Comparison of ENCODE assay signal across 1 cellular context in genomic region chr5:56025303-56025885, GRCh38.
TF ChIP-seq lines count a peak whose summit lies in the region.

No MANE protein-coding gene starts in this region.

TF ChIP-seq in HepG2, 621 proteins besides CTCF, POLR2A, EP300 and RAD21 (continued from another document and continues in another):
- no peak for TF ChIP-seq ZNF691 (CRISPR knock-in tag; IDR thresholded peaks at IDR 0.05; ENCODE audit: borderline replicate concordance, low read depth)
- no peak for TF ChIP-seq ZNF772 (CRISPR knock-in tag; IDR thresholded peaks at IDR 0.05)
- TF ChIP-seq, protein P1, sequence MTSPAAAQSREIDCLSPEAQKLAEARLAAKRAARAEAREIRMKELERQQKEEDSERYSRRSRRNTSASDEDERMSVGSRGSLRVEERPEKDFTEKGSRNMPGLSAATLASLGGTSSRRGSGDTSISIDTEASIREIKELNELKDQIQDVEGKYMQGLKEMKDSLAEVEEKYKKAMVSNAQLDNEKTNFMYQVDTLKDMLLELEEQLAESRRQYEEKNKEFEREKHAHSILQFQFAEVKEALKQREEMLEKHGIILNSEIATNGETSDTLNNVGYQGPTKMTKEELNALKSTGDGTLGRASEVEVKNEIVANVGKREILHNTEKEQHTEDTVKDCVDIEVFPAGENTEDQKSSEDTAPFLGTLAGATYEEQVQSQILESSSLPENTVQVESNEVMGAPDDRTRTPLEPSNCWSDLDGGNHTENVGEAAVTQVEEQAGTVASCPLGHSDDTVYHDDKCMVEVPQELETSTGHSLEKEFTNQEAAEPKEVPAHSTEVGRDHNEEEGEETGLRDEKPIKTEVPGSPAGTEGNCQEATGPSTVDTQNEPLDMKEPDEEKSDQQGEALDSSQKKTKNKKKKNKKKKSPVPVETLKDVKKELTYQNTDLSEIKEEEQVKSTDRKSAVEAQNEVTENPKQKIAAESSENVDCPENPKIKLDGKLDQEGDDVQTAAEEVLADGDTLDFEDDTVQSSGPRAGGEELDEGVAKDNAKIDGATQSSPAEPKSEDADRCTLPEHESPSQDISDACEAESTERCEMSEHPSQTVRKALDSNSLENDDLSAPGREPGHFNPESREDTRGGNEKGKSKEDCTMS (CRISPR knock-in tag; conservative IDR thresholded peaks at IDR 0.05), result no peak
- no peak for TF ChIP-seq TSC22D2 (CRISPR knock-in tag; IDR thresholded peaks at IDR 0.05; ENCODE audit: borderline replicate concordance)
- TF ChIP-seq ZSCAN22 (CRISPR knock-in tag; IDR thresholded peaks at IDR 0.05), result no peak
- no peak; the same call in 1 of the 2 replicates for TF ChIP-seq TFDP2 (CRISPR knock-in tag; IDR thresholded peaks at IDR 0.05)
- TF ChIP-seq, protein P2, sequence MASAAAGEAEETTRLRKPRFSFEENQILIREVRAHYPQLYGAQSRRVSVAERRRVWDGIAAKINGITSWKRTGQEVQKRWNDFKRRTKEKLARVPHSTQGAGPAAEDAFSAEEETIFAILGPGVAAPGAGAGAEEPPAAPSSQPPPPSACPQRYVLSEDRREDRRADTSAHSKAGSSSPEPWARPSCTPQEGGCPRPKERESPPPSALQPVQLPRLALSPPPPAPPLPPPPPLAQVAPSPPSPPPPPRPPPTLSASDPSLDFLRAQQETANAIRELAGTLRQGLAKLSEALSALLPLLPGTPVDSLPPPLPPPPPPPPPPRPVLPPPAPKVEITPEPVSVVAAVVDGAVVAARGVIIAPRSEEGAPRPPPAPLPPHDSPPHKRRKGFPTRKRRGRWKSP (CRISPR knock-in tag; IDR thresholded peaks at IDR 0.05), result no peak
- no peak for TF ChIP-seq NKX3-1 (CRISPR knock-in tag; IDR thresholded peaks at IDR 0.05)
- TF ChIP-seq SNAI1 (CRISPR knock-in tag; IDR thresholded peaks at IDR 0.05; ENCODE audit: borderline replicate concordance), result no peak
- peak; percentile 87 for TF ChIP-seq MED1 (CRISPR knock-in tag; IDR thresholded peaks at IDR 0.05)
- peak; percentile 45; the same call in 1 of the 2 replicates for TF ChIP-seq ADNP (CRISPR knock-in tag; IDR thresholded peaks at IDR 0.05)
- TF ChIP-seq POGZ (CRISPR knock-in tag; IDR thresholded peaks at IDR 0.05), result peak; percentile 78
- TF ChIP-seq, protein P3, sequence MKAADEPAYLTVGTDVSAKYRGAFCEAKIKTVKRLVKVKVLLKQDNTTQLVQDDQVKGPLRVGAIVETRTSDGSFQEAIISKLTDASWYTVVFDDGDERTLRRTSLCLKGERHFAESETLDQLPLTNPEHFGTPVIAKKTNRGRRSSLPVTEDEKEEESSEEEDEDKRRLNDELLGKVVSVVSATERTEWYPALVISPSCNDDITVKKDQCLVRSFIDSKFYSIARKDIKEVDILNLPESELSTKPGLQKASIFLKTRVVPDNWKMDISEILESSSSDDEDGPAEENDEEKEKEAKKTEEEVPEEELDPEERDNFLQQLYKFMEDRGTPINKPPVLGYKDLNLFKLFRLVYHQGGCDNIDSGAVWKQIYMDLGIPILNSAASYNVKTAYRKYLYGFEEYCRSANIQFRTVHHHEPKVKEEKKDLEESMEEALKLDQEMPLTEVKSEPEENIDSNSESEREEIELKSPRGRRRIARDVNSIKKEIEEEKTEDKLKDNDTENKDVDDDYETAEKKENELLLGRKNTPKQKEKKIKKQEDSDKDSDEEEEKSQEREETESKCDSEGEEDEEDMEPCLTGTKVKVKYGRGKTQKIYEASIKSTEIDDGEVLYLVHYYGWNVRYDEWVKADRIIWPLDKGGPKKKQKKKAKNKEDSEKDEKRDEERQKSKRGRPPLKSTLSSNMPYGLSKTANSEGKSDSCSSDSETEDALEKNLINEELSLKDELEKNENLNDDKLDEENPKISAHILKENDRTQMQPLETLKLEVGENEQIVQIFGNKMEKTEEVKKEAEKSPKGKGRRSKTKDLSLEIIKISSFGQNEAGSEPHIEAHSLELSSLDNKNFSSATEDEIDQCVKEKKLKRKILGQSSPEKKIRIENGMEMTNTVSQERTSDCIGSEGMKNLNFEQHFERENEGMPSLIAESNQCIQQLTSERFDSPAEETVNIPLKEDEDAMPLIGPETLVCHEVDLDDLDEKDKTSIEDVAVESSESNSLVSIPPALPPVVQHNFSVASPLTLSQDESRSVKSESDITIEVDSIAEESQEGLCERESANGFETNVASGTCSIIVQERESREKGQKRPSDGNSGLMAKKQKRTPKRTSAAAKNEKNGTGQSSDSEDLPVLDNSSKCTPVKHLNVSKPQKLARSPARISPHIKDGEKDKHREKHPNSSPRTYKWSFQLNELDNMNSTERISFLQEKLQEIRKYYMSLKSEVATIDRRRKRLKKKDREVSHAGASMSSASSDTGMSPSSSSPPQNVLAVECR (CRISPR knock-in tag; IDR thresholded peaks at IDR 0.05; ENCODE audit: borderline replicate concordance), result no peak
- TF ChIP-seq ZNF124 (CRISPR knock-in tag; IDR thresholded peaks at IDR 0.05), result no peak
- TF ChIP-seq, protein P4, sequence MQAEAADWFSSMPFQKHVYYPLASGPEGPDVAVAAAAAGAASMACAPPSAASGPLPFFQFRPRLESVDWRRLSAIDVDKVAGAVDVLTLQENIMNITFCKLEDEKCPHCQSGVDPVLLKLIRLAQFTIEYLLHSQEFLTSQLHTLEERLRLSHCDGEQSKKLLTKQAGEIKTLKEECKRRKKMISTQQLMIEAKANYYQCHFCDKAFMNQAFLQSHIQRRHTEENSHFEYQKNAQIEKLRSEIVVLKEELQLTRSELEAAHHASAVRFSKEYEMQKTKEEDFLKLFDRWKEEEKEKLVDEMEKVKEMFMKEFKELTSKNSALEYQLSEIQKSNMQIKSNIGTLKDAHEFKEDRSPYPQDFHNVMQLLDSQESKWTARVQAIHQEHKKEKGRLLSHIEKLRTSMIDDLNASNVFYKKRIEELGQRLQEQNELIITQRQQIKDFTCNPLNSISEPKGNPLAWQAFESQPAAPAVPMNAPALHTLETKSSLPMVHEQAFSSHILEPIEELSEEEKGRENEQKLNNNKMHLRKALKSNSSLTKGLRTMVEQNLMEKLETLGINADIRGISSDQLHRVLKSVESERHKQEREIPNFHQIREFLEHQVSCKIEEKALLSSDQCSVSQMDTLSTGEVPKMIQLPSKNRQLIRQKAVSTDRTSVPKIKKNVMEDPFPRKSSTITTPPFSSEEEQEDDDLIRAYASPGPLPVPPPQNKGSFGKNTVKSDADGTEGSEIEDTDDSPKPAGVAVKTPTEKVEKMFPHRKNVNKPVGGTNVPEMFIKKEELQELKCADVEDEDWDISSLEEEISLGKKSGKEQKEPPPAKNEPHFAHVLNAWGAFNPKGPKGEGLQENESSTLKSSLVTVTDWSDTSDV (CRISPR knock-in tag; IDR thresholded peaks at IDR 0.05), result no peak
- TF ChIP-seq, protein P5, sequence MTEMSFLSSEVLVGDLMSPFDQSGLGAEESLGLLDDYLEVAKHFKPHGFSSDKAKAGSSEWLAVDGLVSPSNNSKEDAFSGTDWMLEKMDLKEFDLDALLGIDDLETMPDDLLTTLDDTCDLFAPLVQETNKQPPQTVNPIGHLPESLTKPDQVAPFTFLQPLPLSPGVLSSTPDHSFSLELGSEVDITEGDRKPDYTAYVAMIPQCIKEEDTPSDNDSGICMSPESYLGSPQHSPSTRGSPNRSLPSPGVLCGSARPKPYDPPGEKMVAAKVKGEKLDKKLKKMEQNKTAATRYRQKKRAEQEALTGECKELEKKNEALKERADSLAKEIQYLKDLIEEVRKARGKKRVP (CRISPR knock-in tag; IDR thresholded peaks at IDR 0.05), result peak in 1 of 2 experiments; percentile 78; a peak in 1 of 4 replicates
- peak; percentile 81; the same call in 1 of the 2 replicates for TF ChIP-seq FOXJ3 (CRISPR knock-in tag; IDR thresholded peaks at IDR 0.05; ENCODE audit: borderline replicate concordance)
- no peak for TF ChIP-seq AFF4 (CRISPR knock-in tag; IDR thresholded peaks at IDR 0.05)
- no peak for TF ChIP-seq ZNF782 (CRISPR knock-in tag; IDR thresholded peaks at IDR 0.05; ENCODE audit: borderline replicate concordance)
- no peak for TF ChIP-seq DNMT1 (CRISPR knock-in tag; IDR thresholded peaks at IDR 0.05)
- no peak for TF ChIP-seq ATRX (CRISPR knock-in tag; IDR thresholded peaks at IDR 0.05; ENCODE audit: borderline replicate concordance)
- no peak for TF ChIP-seq SNAPC2 (CRISPR knock-in tag; IDR thresholded peaks at IDR 0.05)
- peak; percentile 88 for TF ChIP-seq ZNF644 (CRISPR knock-in tag; IDR thresholded peaks at IDR 0.05; ENCODE audit: low read depth)
- TF ChIP-seq ZNF138 (CRISPR knock-in tag; IDR thresholded peaks at IDR 0.05; ENCODE audit: low read depth), result no peak
- TF ChIP-seq ZNF33B (CRISPR knock-in tag; IDR thresholded peaks at IDR 0.05), result no peak
- TF ChIP-seq DR1 (CRISPR knock-in tag; IDR thresholded peaks at IDR 0.05), result no peak
- peak; percentile 58; the same call in 1 of the 2 replicates for TF ChIP-seq ZBTB25 (CRISPR knock-in tag; IDR thresholded peaks at IDR 0.05)
- no peak for TF ChIP-seq MYNN (CRISPR knock-in tag; IDR thresholded peaks at IDR 0.05; ENCODE audit: low read depth)
- no peak for TF ChIP-seq KLF15 (CRISPR knock-in tag; IDR thresholded peaks at IDR 0.05; ENCODE audit: borderline replicate concordance)
- no peak for TF ChIP-seq ZNF251 (CRISPR knock-in tag; IDR thresholded peaks at IDR 0.05)
- no peak for TF ChIP-seq SRSF9 (IDR thresholded peaks at IDR 0.05; ENCODE audit: borderline replicate concordance, insufficient read depth, low read depth, low read length, poor library complexity, severe bottlenecking)
- TF ChIP-seq CCAR2 (optimal IDR thresholded peaks at IDR 0.05; ENCODE audit: low read depth, low read length), result no peak
- peak; percentile 63 for TF ChIP-seq JUND (CRISPR knock-in tag; IDR thresholded peaks at IDR 0.05)
- no peak for TF ChIP-seq MAZ (IDR thresholded peaks at IDR 0.05; ENCODE audit: borderline replicate concordance, low read depth, low read length)
- TF ChIP-seq MAZ (CRISPR knock-in tag; IDR thresholded peaks at IDR 0.05; ENCODE audit: low read depth), result no peak
- no peak for TF ChIP-seq NFE2 (CRISPR knock-in tag; IDR thresholded peaks at IDR 0.05)
- TF ChIP-seq PCBP2 (optimal IDR thresholded peaks at IDR 0.05; ENCODE audit: low read depth, low read length, poor library complexity, severe bottlenecking), result no peak
- TF ChIP-seq ZNF672 (CRISPR knock-in tag; IDR thresholded peaks at IDR 0.05), result no peak
- TF ChIP-seq SMC3 (IDR thresholded peaks at IDR 0.05; ENCODE audit: low read length), result peak; percentile 17; the same call in 1 of the 2 replicates
- no peak for TF ChIP-seq ZNF546 (CRISPR knock-in tag; conservative IDR thresholded peaks at IDR 0.05)
- peak; percentile 97 for TF ChIP-seq ATF2 (CRISPR knock-in tag; IDR thresholded peaks at IDR 0.05)
- TF ChIP-seq IRX3 (CRISPR knock-in tag; IDR thresholded peaks at IDR 0.05; ENCODE audit: borderline replicate concordance, low read depth), result no peak
- TF ChIP-seq PAX8 (CRISPR knock-in tag; IDR thresholded peaks at IDR 0.05; ENCODE audit: borderline replicate concordance), result no peak
